In genomic region chr1:157878059-157878458, GRCh38 we compare ENCODE assay signal across 8 cellular contexts. TPM values are rescaled to one million over a fixed set of nuclear protein-coding genes. Genes with fewer than 3 reads are reported as not detected.
DNase-seq lines count a peak whose midpoint lies in the region; TF ChIP-seq lines count a peak whose summit lies in the region.

No MANE protein-coding gene starts in this region.

- H3K36me3 ChIP-seq in esophagus muscularis mucosa (no peaks in the 10 kb centered on the region), esophagus squamous epithelium (no peaks in the 10 kb centered on the region)

- intact Hi-C loops in posterior vena cava (cut with DNase I): no loop called here
- intact Hi-C loops in esophagus muscularis mucosa (cut with DNase I): no loop called here
- intact Hi-C loops in esophagus squamous epithelium (cut with DNase I): no loop called here

- H3K4me1 ChIP-seq in esophagus muscularis mucosa: no peaks in the 10 kb centered on the region
- H3K4me1 ChIP-seq in esophagus squamous epithelium: no peaks in the 10 kb centered on the region

- H3K9me3 ChIP-seq in esophagus muscularis mucosa (no peaks in the 10 kb centered on the region), esophagus squamous epithelium (no peaks in the 10 kb centered on the region)

- no peak overlapping the region for H3K4me3 ChIP-seq in esophagus muscularis mucosa
- no peak overlapping the region for H3K4me3 ChIP-seq in esophagus squamous epithelium

- in situ Hi-C loops in Caki2 (cut with HindIII; ENCODE audit: low pct_unique_long_range_greater_than_20kb, low sequenced_read_pairs): no loop called here

- H3K27me3 ChIP-seq in esophagus muscularis mucosa (no peaks in the 10 kb centered on the region), esophagus squamous epithelium (peaks cover 0 to 8% (median 0%) of the 10 kb centered on the region in 4 donors)

- no peak for TF ChIP-seq EP300 in esophagus muscularis mucosa (IDR thresholded peaks at IDR 0.05)

- TF ChIP-seq POLR2A in esophagus muscularis mucosa (IDR thresholded peaks at IDR 0.05; ENCODE audit: low read depth): no peak
- no peak for TF ChIP-seq POLR2A in esophagus squamous epithelium (IDR thresholded peaks at IDR 0.05)

- DNase-seq in Caki2 (ENCODE audit: low read depth): peak; percentile 39
- peak; percentile 50 for DNase-seq in HT1080 (ENCODE audit: low read depth)
- peak; percentile 70 for DNase-seq in SW480 (ENCODE audit: low spot score)
- DNase-seq in iPS-NIHi11 (ENCODE audit: low spot score): peak; percentile 42
- DNase-seq in posterior vena cava (ENCODE audit: low spot score): no peak
- DNase-seq in central memory CD4-positive, alpha-beta T cell: no peak
- no peak for DNase-seq in esophagus muscularis mucosa (ENCODE audit: extremely low spot score)
- no peak for DNase-seq in esophagus squamous epithelium (lab: John Stamatoyannopoulos, UW)

- TF ChIP-seq CTCF in esophagus muscularis mucosa (IDR thresholded peaks at IDR 0.05) (peak in 1 of 3 experiments; percentile 8), esophagus squamous epithelium (IDR thresholded peaks at IDR 0.05) (peak in 2 of 6 experiments; percentile 4 to 12)

- WGBS in esophagus muscularis mucosa: 19% methylated on average over 4 of the region's 4 CpGs
- WGBS in esophagus squamous epithelium, 2 donors: 38 to 41% methylated on average over 4 of the region's 4 CpGs

- H3K27ac ChIP-seq in esophagus muscularis mucosa (replicated peaks in 1 of 4) (no peak overlapping the region), esophagus squamous epithelium (no peak overlapping the region)

RNA-seq across cellular contexts. Expression of gene CD5L, which starts 36.5 kb away (rescaled TPM):
- total RNA-seq in Caki2 (2014; rRNA removed; shearing (Covaris generic); ENCODE audit: low replicate concordance): not detected in 2 replicates
- 0.27 TPM in 1 of 2 replicates, not detected in the other for total RNA-seq in HT1080 (2014; rRNA removed; shearing (Covaris generic))
- polyA plus RNA-seq in HT1080 (2015; cell fraction: cytosol; rRNA removed): 0.08 and 0.17 TPM in 2 replicates
- not detected in 2 replicates for polyA plus RNA-seq in HT1080 (2015; cell fraction: nucleus; rRNA removed)
- total RNA-seq in posterior vena cava (under 1 TPM; 0.10 to 0.37 TPM), esophagus muscularis mucosa (1 to 10 TPM in 1 of 4 donors, not detected in 3; 1.2 TPM), esophagus squamous epithelium (under 1 TPM in 1 of 4 donors, not detected in 3; 0.19 TPM)

RNA-seq across cellular contexts. Expression of gene FCRL1, which starts 58.1 kb away (rescaled TPM):
- total RNA-seq in Caki2 (2014; rRNA removed; shearing (Covaris generic); ENCODE audit: low replicate concordance): not detected in 2 replicates
- total RNA-seq in HT1080 (2014; rRNA removed; shearing (Covaris generic)): not detected in 2 replicates
- not detected in 2 replicates for polyA plus RNA-seq in HT1080 (2015; cell fraction: cytosol; rRNA removed)
- polyA plus RNA-seq in HT1080 (2015; cell fraction: nucleus; rRNA removed): 0.09 TPM in 1 of 2 replicates, not detected in the other
- total RNA-seq in posterior vena cava (1 to 10 TPM in 1 of 2 donors, under 1 TPM in 1; 0.29 to 1.7 TPM), esophagus muscularis mucosa (under 1 TPM in 1 of 4 donors, not detected in 3; 0.66 TPM), esophagus squamous epithelium (not detected)

Comparison
In these comparisons a context has a peak if more than half of its experiments do, and no peak if none do; other contexts are left out.
1. DNase-seq: peak in Caki2 (single experiment), HT1080 (single experiment), SW480 (single experiment) and iPS-NIHi11 (single experiment); none in posterior vena cava (single experiment), central memory CD4-positive, alpha-beta T cell (single experiment), esophagus muscularis mucosa (single experiment) and esophagus squamous epithelium (single experiment).